8 cellular contexts compared by ENCODE assay signal in the genomic region with DNA sequence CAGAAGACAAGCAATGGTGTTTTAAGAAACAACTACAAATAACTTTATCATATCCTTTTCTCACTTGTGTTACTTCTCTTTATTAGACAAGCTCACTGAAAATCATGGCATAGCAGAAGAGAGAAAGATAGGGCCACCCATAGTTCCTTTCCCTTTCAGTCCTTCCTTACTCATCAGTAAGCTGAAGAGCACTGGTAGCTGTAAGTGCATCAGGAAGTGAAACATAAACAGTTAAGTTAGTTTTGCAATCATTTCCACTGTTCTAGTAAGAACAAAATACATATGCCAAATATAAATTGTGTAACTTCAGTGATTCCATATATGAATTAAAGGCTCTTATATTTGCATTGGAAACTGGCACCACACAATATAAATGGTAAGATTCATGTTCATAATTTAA.
DNase-seq lines count a peak whose midpoint lies in the region; ATAC-seq and TF ChIP-seq lines count a peak whose summit lies in the region.

No MANE protein-coding gene starts in this region.

- H2AFZ ChIP-seq in MM.1S (ENCODE audit: low read length), result no peak overlapping the region

- no peak overlapping the region for H3K4me2 ChIP-seq in MM.1S (ENCODE audit: low read depth, low read length)

- peaks cover 0 to 3% of the 10 kb centered on the region in 2 donors for H3K4me1 ChIP-seq in muscle layer of duodenum (ENCODE audit: control insufficient read depth in 1 of 2, insufficient read depth in 2 of 2, low read length in 2 of 2)
- 0 out of 2 replicates have a peak, but pooled peaks cover 5% of the 10 kb centered on the region for H3K4me1 ChIP-seq in MM.1S (ENCODE audit: low read length)

- ATAC-seq in GM18520 (IDR thresholded peaks at IDR 0.05; ENCODE audit: unreplicated experiment) (peak; percentile 77), HG02884 (IDR thresholded peaks at IDR 0.05; ENCODE audit: unreplicated experiment) (peak; percentile 91)

- H3K27ac ChIP-seq in muscle layer of duodenum (ENCODE audit: low read length) (peak overlapping the region; percentile 40), MM.1S (ENCODE audit: low read length) (no peak overlapping the region)

- no peaks in the 10 kb centered on the region for H4K20me1 ChIP-seq in MM.1S (ENCODE audit: insufficient read depth, low read length)

- H3K79me2 ChIP-seq in MM.1S (ENCODE audit: low read length), result no peaks in the 10 kb centered on the region

- H3K27me3 ChIP-seq in muscle layer of duodenum (ENCODE audit: low read depth, low read length) (no peaks in the 10 kb centered on the region), MM.1S (replicated peaks; ENCODE audit: insufficient read depth, low read length) (no peaks in the 10 kb centered on the region)

- no peak for TF ChIP-seq CTCF in MM.1S (IDR thresholded peaks at IDR 0.05; ENCODE audit: low read length)

- H3K9me3 ChIP-seq in muscle layer of duodenum (ENCODE audit: control insufficient read depth in 1 of 2, low read length in 2 of 2), result no peaks in the 10 kb centered on the region
- no peaks in the 10 kb centered on the region for H3K9me3 ChIP-seq in MM.1S (replicated peaks; ENCODE audit: insufficient read depth, low read length)

- H3K4me3 ChIP-seq in muscle layer of duodenum (ENCODE audit: low read depth in 1 of 2, low read length in 2 of 2) (no peak overlapping the region), MM.1S (ENCODE audit: low read length) (no peak overlapping the region)

- no peaks in the 10 kb centered on the region for H3K9me2 ChIP-seq in MM.1S (replicated peaks; ENCODE audit: insufficient read depth, low read length)

- H3K36me3 ChIP-seq in muscle layer of duodenum (ENCODE audit: control insufficient read depth in 1 of 2, insufficient read depth in 2 of 2, low read length in 2 of 2), result no peaks in the 10 kb centered on the region
- H3K36me3 ChIP-seq in MM.1S (replicated peaks; ENCODE audit: insufficient read depth, low read length), result no peaks in the 10 kb centered on the region

- DNase-seq in SIG-M5 (lab: John Stamatoyannopoulos, UW), result peak; percentile 93
- no peak for DNase-seq in NCI-H2081 treated with DMSO at 0.1 percent for 48 hours (lab: John Stamatoyannopoulos, UW)
- DNase-seq in activated CD4-positive, alpha-beta T cell treated with anti-CD3 and anti-CD28 coated beads, Interleukin-2, amount 50 U/mL, for 1 hour, result no peak
- no peak for DNase-seq in kidney tubule cell (ENCODE audit: low spot score)
- DNase-seq in MM.1S, result no peak

- no peaks in the 10 kb centered on the region for H3F3A ChIP-seq in MM.1S (ENCODE audit: insufficient read depth, low read length)

- no peak overlapping the region for H3K9ac ChIP-seq in MM.1S (ENCODE audit: low read length)
